In genomic region chr19:55248166-55248675, GRCh38 we compare ENCODE assay signal across 1 cellular context.
TF ChIP-seq lines count a peak whose summit lies in the region.

No MANE protein-coding gene starts in this region.

TF ChIP-seq in H1, 55 proteins besides CTCF, POLR2A, EP300 and RAD21:
- TF ChIP-seq SIRT6 (IDR thresholded peaks at IDR 0.05; ENCODE audit: low read length) (no peak), GABPA (IDR thresholded peaks at IDR 0.05; ENCODE audit: borderline replicate concordance, insufficient read depth, low read length) (no peak), SIX5 (IDR thresholded peaks at IDR 0.05; ENCODE audit: low read depth, low read length) (no peak), MAX (IDR thresholded peaks at IDR 0.05) (no peak), ZNF274 (IDR thresholded peaks at IDR 0.05; ENCODE audit: borderline replicate concordance, extremely low read depth, low read length) (no peak), CBX8 (IDR thresholded peaks at IDR 0.05; ENCODE audit: borderline replicate concordance, low read depth, low read length) (no peak), POU5F1 (IDR thresholded peaks at IDR 0.05; ENCODE audit: low read depth, low read length) (no peak), POLR2AphosphoS5 (IDR thresholded peaks at IDR 0.05; ENCODE audit: low read depth, low read length) (no peak), CHD7 (IDR thresholded peaks at IDR 0.05; ENCODE audit: insufficient replicate concordance, low read length) (no peak), RNF2 (IDR thresholded peaks at IDR 0.05; ENCODE audit: borderline replicate concordance, low read depth, low read length, missing control alignments, poor library complexity, severe bottlenecking) (no peak), ATF3 (IDR thresholded peaks at IDR 0.05; ENCODE audit: insufficient read depth, low read depth, low read length) (no peak), NANOG (IDR thresholded peaks at IDR 0.05; ENCODE audit: insufficient read depth, low read depth, low read length, poor library complexity, severe bottlenecking) (no peak), EZH2 (IDR thresholded peaks at IDR 0.05; ENCODE audit: low read depth, low read length, severe bottlenecking) (no peak)
TF ChIP-seq in H1: peak in this region for 0.
